8 cellular contexts compared by ENCODE assay signal in the genomic region with DNA sequence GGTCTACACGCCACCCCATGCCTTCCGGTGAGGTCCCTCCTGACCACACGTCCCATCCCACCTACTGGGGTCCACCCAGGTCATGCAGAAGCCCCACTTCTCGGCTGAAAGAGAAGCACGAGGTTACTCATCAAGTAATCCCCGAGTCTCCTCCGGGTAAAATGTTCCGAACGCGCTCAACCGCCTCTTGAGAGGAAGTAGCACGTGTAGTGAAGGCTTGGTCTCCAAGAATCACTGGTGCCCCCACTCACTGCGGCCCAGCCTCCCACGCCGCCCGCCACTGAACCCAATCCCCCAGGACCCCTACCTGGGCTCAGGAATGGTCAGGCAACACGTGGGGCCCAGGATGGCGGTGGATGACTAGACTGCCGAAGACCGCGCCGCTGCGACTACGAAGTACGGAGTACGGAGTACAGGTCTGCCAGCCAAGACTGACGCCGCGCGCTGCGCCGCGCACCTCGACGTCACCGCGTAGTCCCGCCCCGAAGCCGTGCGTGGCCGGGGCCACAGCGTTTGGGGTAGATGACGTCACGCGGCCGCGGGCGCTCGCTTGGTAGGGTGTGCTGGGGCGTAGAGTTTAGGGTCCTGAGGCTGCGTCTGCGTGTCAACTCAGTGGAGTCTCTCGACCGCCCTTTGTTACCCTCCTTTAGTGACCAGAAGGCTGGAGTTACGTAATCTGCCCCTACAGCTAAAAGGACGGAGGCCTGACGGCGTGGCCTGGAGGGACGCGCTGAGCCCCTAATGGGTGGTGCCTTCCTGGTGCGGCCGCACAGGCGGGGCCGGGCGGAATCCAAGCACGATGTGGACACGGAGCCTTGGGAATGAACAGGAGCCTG. TPM values are rescaled to one million over a fixed set of nuclear protein-coding genes. Genes with fewer than 3 reads are reported as not detected.
A peak's percentile ranks its signal among the peaks of the same experiment; 100 is the strongest.
DNase-seq lines count a peak whose midpoint lies in the region; ATAC-seq and TF ChIP-seq lines count a peak whose summit lies in the region.

No MANE protein-coding gene starts in this region.

- TF ChIP-seq CTCF in GM10266 (IDR thresholded peaks at IDR 0.05; ENCODE audit: control insufficient read depth, insufficient read depth, low read depth, missing control alignments) (no peak), SU-DHL-6 (IDR thresholded peaks at IDR 0.05; ENCODE audit: insufficient read depth, low read length, poor library complexity, severe bottlenecking) (no peak), heart left ventricle (IDR thresholded peaks at IDR 0.05) (no peak), type B pancreatic cell (conservative IDR thresholded peaks at IDR 0.05) (no peak)

- peak overlapping the region; percentile 96 for H3K4me3 Mint-ChIP-seq in type B pancreatic cell

- 1 to 2% (median 1%) methylated on average over 51 to 68 of the region's 68 CpGs for WGBS in heart left ventricle, 4 donors

- peaks cover 12% of the 10 kb centered on the region for H4K20me1 ChIP-seq in SU-DHL-6 (ENCODE audit: low read depth, low read length)

- peak overlapping the region; percentile 83 for H3K4me2 ChIP-seq in SU-DHL-6 (ENCODE audit: low read depth, low read length, poor library complexity, severe bottlenecking)

- H3K4me1 ChIP-seq in adipocyte (ENCODE audit: control insufficient read depth, insufficient read depth, low read length): peaks cover 41% of the 10 kb centered on the region
- peaks cover 0 to 54% (median 24%) of the 10 kb centered on the region in 12 donors for H3K4me1 ChIP-seq in heart left ventricle

- no peaks in the 10 kb centered on the region for H3K9me3 Mint-ChIP-seq in type B pancreatic cell

- TF ChIP-seq POLR2A in heart left ventricle (IDR thresholded peaks at IDR 0.05): peak; percentile 39 to 96

- peaks cover 35% of the 10 kb centered on the region for H3K36me3 ChIP-seq in SU-DHL-6 (ENCODE audit: low read length)
- peaks cover 37% of the 10 kb centered on the region for H3K36me3 ChIP-seq in adipocyte (ENCODE audit: control insufficient read depth, insufficient read depth, low read length, severe bottlenecking)
- H3K36me3 ChIP-seq in heart left ventricle: peaks cover 0 to 44% (median 34%) of the 10 kb centered on the region in 9 donors

- H3F3A ChIP-seq in SU-DHL-6 (ENCODE audit: insufficient read depth): peaks cover 52% of the 10 kb centered on the region

- peaks cover 44% of the 10 kb centered on the region for H3K4me1 Mint-ChIP-seq in type B pancreatic cell (ENCODE audit: unreplicated experiment)

- H3K27me3 ChIP-seq in SU-DHL-6 (ENCODE audit: low read length): no peaks in the 10 kb centered on the region
- H3K27me3 ChIP-seq in adipocyte (replicated peaks; ENCODE audit: control insufficient read depth, insufficient read depth, low read length): no peaks in the 10 kb centered on the region
- no peaks in the 10 kb centered on the region for H3K27me3 ChIP-seq in heart left ventricle

- peak overlapping the region; percentile 91 for H3K9ac ChIP-seq in SU-DHL-6 (ENCODE audit: low read length)
- H3K9ac ChIP-seq in adipocyte (ENCODE audit: low read length): peak overlapping the region; percentile 89

- intact Hi-C loops in heart left ventricle (cut with DNase I): loop anchor here in 4 of 10 donors (1.0 to 10.0 kb wide), 5 partner anchors 14 to 402 kb away; a partner anchor contains a TSS

- H3K27ac ChIP-seq in SU-DHL-6 (ENCODE audit: low read depth, low read length): peak overlapping the region; percentile 95
- peak overlapping the region; percentile 89 to 98 (median 96) for H3K27ac ChIP-seq in heart left ventricle

- peak overlapping the region; percentile 99 for H3K27ac Mint-ChIP-seq in type B pancreatic cell

- H3K4me3 ChIP-seq in SU-DHL-6 (ENCODE audit: insufficient read depth, low read length, poor library complexity, severe bottlenecking): peak overlapping the region; percentile 90
- H3K4me3 ChIP-seq in adipocyte (ENCODE audit: low read length): peak overlapping the region; percentile 88
- peak overlapping the region; percentile 18 to 74 (median 62) for H3K4me3 ChIP-seq in heart left ventricle

- H2AFZ ChIP-seq in SU-DHL-6 (ENCODE audit: low read depth, low read length, severe bottlenecking): peak overlapping the region; percentile 42

- peak; percentile 95 for ATAC-seq in HG02610 (IDR thresholded peaks at IDR 0.05; ENCODE audit: unreplicated experiment)
- peak; percentile 98 to 99 (median 98) for ATAC-seq in heart left ventricle

- H3K9me2 ChIP-seq in SU-DHL-6 (replicated peaks; ENCODE audit: insufficient read depth, low read length): no peaks in the 10 kb centered on the region

- H3K36me3 Mint-ChIP-seq in type B pancreatic cell: peaks cover 31% of the 10 kb centered on the region

- no peaks in the 10 kb centered on the region for H3K27me3 Mint-ChIP-seq in type B pancreatic cell

- no peaks in the 10 kb centered on the region for H3K9me3 ChIP-seq in SU-DHL-6 (ENCODE audit: insufficient read depth, low read length)
- H3K9me3 ChIP-seq in adipocyte (ENCODE audit: control insufficient read depth, low read length): no peaks in the 10 kb centered on the region
- H3K9me3 ChIP-seq in heart left ventricle: no peaks in the 10 kb centered on the region

- H3K79me2 ChIP-seq in SU-DHL-6 (ENCODE audit: insufficient read depth, low read length): peaks cover 34% of the 10 kb centered on the region

- peak; percentile 88 for DNase-seq in GM10266 (ENCODE audit: extremely low spot score)
- peak; percentile 94 for DNase-seq in NCI-H1092 (lab: John Stamatoyannopoulos, UW)
- DNase-seq in adipocyte (ENCODE audit: low read depth): peak; percentile 97
- DNase-seq in heart left ventricle: peak; percentile 94 to 98 (median 97)
- peak; percentile 76 for DNase-seq in pons (ENCODE audit: low spot score)
- DNase-seq in type B pancreatic cell (ENCODE audit: extremely low spot score, unreplicated experiment): peak; percentile 96

RNA-seq across cellular contexts. Expression of a gene that starts 7.6 kb away (rescaled TPM):
- total RNA-seq in heart left ventricle: 10 to 100 TPM in 1 of 9 donors, 1 to 10 TPM in 3, under 1 TPM in 5; 0.13 to 19.0 (median 0.79) TPM
- 1 to 10 TPM in 1 of 2 donors, under 1 TPM in 1; 0.65 to 1.4 TPM for polyA plus RNA-seq in heart left ventricle
- 0.52 and 0.53 TPM in 2 replicates for total RNA-seq in type B pancreatic cell (ENCODE audit: low replicate concordance)

RNA-seq across cellular contexts. Expression of a gene that starts 13.6 kb away (rescaled TPM):
- total RNA-seq in heart left ventricle: 10 to 100 TPM; 24.7 to 53.1 (median 27.8) TPM
- polyA plus RNA-seq in heart left ventricle: 10 to 100 TPM; 36.0 to 68.2 TPM
- 29.8 and 33.8 TPM in 2 replicates for total RNA-seq in type B pancreatic cell (ENCODE audit: low replicate concordance)

Comparison
In these comparisons a context has a peak if more than half of its experiments do, and no peak if none do; other contexts are left out.
1. Peak in every context shown above with its lines: DNase-seq, ATAC-seq, H3K4me3 ChIP-seq and H3K27ac ChIP-seq.